17 cellular contexts compared by ENCODE assay signal in genomic region chr9:94786586-94786985, GRCh38.
"Had no signal": no experiment of that assay in that cellular context is flagged by ENCODE, and none has a peak within 500 bp of the region (broad histone marks: within the 10 kb centered on the region; RNA-seq: fewer than 3 reads in every experiment).

No MANE protein-coding gene starts in this region.

- DNase-seq: activated CD4-positive, alpha-beta T cell treated with anti-CD3 and anti-CD28 coated beads for 1 hour; activated CD4-positive, alpha-beta T cell treated with anti-CD3 and anti-CD28 coated beads, Interleukin-2, amount 50 U/mL, for 4 hours; activated CD8-positive, alpha-beta memory T cell treated with anti-CD3 and anti-CD28 coated beads, Interleukin-2, amount 50 U/mL, for 48 hours; activated naive CD4-positive, alpha-beta T cell treated with Interleukin-2 at 50 U/mL for 16 hours; activated naive CD8-positive, alpha-beta T cell treated with anti-CD3 and anti-CD28 coated beads, Interleukin-2, amount 10 ng/mL, durations not matched to agents 7 days and 5 days; activated T-cell treated with anti-CD3 and anti-CD28 coated beads, Interleukin-2, amount 50 U/mL, for 4 hours; amniotic stem cell; effector CD4-positive, alpha-beta T cell; left colon; mesendoderm; naive thymus-derived CD4-positive, alpha-beta T cell; occipital lobe; stimulated activated CD4-positive, alpha-beta T cell treated with anti-CD3 and anti-CD28 coated beads, Interleukin-4, amount 100 ng/mL, for 4 hours; T-cell; WERI-Rb-1 had no signal

- ATAC-seq: activated T-cell treated with anti-CD3 and anti-CD28 coated beads, Interleukin-2, amount 50 U/mL, for 4 hours; left colon; naive thymus-derived CD4-positive, alpha-beta T cell; SK-N-SH treated with all-trans-retinoic acid at 6 μM for 48 hours; T-cell had no signal

- H3K27ac ChIP-seq: WERI-Rb-1 had no signal

- H3K27me3 ChIP-seq: tibial nerve had no signal

- H3K36me3 ChIP-seq: WERI-Rb-1 had no signal

- H3K4me3 ChIP-seq: tibial nerve had no signal

- H3K9me3 ChIP-seq: tibial nerve had no signal
